ENCODE assay signal across 11 cellular contexts in the genomic region with DNA sequence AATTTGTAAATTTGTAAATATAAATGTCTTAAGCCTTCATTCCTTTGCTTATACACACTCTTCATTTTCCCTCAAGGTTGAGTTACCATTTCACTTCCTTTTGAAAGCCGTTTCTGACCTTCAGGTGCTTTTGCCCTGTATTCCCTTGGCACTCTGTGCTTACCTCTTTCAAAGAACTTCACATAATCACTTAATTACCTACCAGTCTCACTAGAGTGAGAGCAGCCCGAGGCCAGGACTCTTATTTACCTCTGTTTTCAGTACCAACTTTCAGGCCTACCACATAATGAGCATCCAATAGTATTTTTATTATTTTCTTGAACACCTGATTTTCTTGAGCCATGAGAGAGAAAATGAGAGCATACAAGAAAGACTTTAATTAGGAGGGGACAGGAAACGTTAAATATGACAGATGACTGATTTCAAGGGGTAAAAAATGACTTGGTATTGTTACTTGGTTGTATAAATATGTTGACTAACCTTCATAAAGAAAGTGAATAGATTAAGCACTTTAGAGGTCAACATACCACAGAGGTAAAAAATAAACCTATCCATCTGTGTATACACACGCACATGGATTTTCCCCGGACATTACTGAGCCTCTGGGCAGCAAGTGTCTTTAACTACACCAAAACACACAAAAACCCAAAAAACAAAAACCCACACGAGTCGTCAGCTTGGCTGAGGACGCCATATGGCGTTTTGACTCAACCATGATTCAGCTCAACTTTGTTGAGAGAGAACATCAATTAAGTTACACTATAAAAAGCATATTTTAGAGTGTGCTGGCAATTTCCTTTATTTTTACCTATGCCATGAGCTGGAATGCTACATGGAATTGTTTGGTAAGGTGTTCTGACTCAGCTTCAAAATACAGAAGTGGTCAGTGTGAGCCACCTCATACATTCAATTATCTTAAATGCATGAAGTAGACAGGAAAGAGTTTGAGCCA. TPM values are rescaled to one million over a fixed set of nuclear protein-coding genes. Genes with fewer than 3 reads are reported as not detected.
DNase-seq lines count a peak whose midpoint lies in the region; ATAC-seq and TF ChIP-seq lines count a peak whose summit lies in the region.
"Had no signal": no experiment of that assay in that cellular context is flagged by ENCODE, and none has a peak within 500 bp of the region (broad histone marks: within the 10 kb centered on the region; RNA-seq: fewer than 3 reads in every experiment).

No MANE protein-coding gene starts in this region.

- no peaks in the 10 kb centered on the region for H3K36me3 Mint-ChIP-seq in natural killer cell treated with Interleukin-12 subunit alpha and Interleukin-12 subunit beta and Interleukin-15 and Interleukin-18, amount 100 ng/mL, for 72 hours
- H3K36me3 Mint-ChIP-seq in natural killer cell = no peaks in the 10 kb centered on the region

- H3K27me3 Mint-ChIP-seq in natural killer cell treated with Interleukin-12 subunit alpha and Interleukin-12 subunit beta and Interleukin-15 and Interleukin-18, amount 100 ng/mL, for 72 hours = no peaks in the 10 kb centered on the region
- no peaks in the 10 kb centered on the region for H3K27me3 Mint-ChIP-seq in natural killer cell (ENCODE audit: low read depth in 2 of 2)

- H3K27ac Mint-ChIP-seq in natural killer cell treated with Interleukin-12 subunit alpha and Interleukin-12 subunit beta and Interleukin-15 and Interleukin-18, amount 100 ng/mL, for 72 hours = peak overlapping the region in 1 of 2 donors; percentile 53
- H3K27ac Mint-ChIP-seq in natural killer cell = no peak overlapping the region

- intact Hi-C loops in natural killer cell (cut with micrococcal nuclease) = no loop called here

- H3K4me1 Mint-ChIP-seq in natural killer cell treated with Interleukin-12 subunit alpha and Interleukin-12 subunit beta and Interleukin-15 and Interleukin-18, amount 100 ng/mL, for 72 hours (ENCODE audit: low read depth in 2 of 2) = peaks cover 16 to 20% of the 10 kb centered on the region in 2 donors
- H3K4me1 Mint-ChIP-seq in natural killer cell = peaks cover 15 to 33% of the 10 kb centered on the region in 2 donors

- no peaks in the 10 kb centered on the region for H3K9me3 Mint-ChIP-seq in natural killer cell treated with Interleukin-12 subunit alpha and Interleukin-12 subunit beta and Interleukin-15 and Interleukin-18, amount 100 ng/mL, for 72 hours
- H3K9me3 Mint-ChIP-seq in natural killer cell = no peaks in the 10 kb centered on the region

- H3K4me3 Mint-ChIP-seq in natural killer cell treated with Interleukin-12 subunit alpha and Interleukin-12 subunit beta and Interleukin-15 and Interleukin-18, amount 100 ng/mL, for 72 hours = peak overlapping the region; percentile 18
- no peak overlapping the region for H3K4me3 Mint-ChIP-seq in natural killer cell

- DNase-seq in natural killer cell treated with Interleukin-12 subunit alpha and Interleukin-12 subunit beta and Interleukin-15 and Interleukin-18, amount 100 ng/mL, for 72 hours (ENCODE audit: low spot score) = no peak
- DNase-seq in natural killer cell (no peak), NB4 (ENCODE audit: low read depth) (peak; percentile 41), dedifferentiated amniotic fluid mesenchymal stem cell (ENCODE audit: extremely low spot score) (peak; percentile 32), NCI-H345 treated with DMSO at 0.1 percent for 48 hours (lab: John Stamatoyannopoulos, UW; ENCODE audit: unreplicated experiment) (no peak), NCI-H1105 (lab: John Stamatoyannopoulos, UW) (no peak)
- DNase-seq: activated effector memory CD4-positive, alpha-beta T cell treated with Interleukin-2 at 50 U/mL for 16 hours; H7; nucleus accumbens had no signal

- ATAC-seq in natural killer cell treated with Interleukin-12 subunit alpha and Interleukin-12 subunit beta and Interleukin-15 and Interleukin-18, amount 100 ng/mL, for 72 hours = peak in 1 of 2 donors; percentile 53
- ATAC-seq in natural killer cell (no peak), GM19023 (IDR thresholded peaks at IDR 0.05; ENCODE audit: unreplicated experiment) (no peak), GM21717 (IDR thresholded peaks at IDR 0.05; ENCODE audit: unreplicated experiment) (no peak)

- H3K4me3 ChIP-seq in NB4 (ENCODE audit: low read depth, low read length) = no peak overlapping the region

- TF ChIP-seq CTCF in natural killer cell (IDR thresholded peaks at IDR 0.05) (no peak), NB4 (IDR thresholded peaks at IDR 0.05; ENCODE audit: low read depth, low read length) (no peak)

- no peak for TF ChIP-seq POLR2A in NB4 (IDR thresholded peaks at IDR 0.05; ENCODE audit: extremely low read depth, insufficient read length)

RNA-seq across cellular contexts. Expression of a gene that starts 7.6 kb away (rescaled TPM):
- 10 to 100 TPM; 74.0 to 97.0 TPM for total RNA-seq in natural killer cell treated with Interleukin-12 subunit alpha and Interleukin-12 subunit beta and Interleukin-15 and Interleukin-18, amount 100 ng/mL, for 72 hours
- 10 to 100 TPM; 79.3 to 90.5 (median 88.8) TPM for total RNA-seq in natural killer cell

Comparison
In these comparisons a context has a peak if more than half of its experiments do, and no peak if none do; other contexts are left out.
1. DNase-seq: peak in NB4 (single experiment) and dedifferentiated amniotic fluid mesenchymal stem cell (single experiment); none in natural killer cell treated with Interleukin-12 subunit alpha and Interleukin-12 subunit beta and Interleukin-15 and Interleukin-18, amount 100 ng/mL, for 72 hours (single experiment), natural killer cell (single experiment), NCI-H345 treated with DMSO at 0.1 percent for 48 hours (single experiment) and NCI-H1105 (single experiment).